Comparison of ENCODE assay signal across 20 cellular contexts in the genomic region with DNA sequence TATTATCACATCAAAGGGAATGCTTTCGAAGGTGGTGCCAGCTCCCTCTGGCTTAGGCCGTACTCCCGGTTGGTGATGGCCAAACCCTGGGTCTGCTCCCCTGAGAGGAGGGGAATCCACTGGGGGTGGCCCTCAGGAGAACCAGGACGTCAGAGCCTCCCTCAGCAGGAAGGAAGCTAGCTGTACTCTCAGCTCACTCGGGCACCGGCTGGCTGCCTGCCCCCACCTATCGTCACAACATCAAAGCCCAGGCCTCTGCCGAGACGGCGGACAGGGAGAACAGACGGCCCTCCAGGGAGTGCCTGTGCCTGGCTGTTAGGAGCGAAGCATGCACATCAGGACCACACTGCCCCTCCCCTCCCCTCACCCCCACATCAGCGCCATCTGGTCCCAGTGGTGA. TPM values are rescaled to one million over a fixed set of nuclear protein-coding genes. Genes with fewer than 3 reads are reported as not detected.
DNase-seq lines count a peak whose midpoint lies in the region; ATAC-seq and TF ChIP-seq lines count a peak whose summit lies in the region.
"Had no signal": no experiment of that assay in that cellular context is flagged by ENCODE, and none has a peak within 500 bp of the region (broad histone marks: within the 10 kb centered on the region; RNA-seq: fewer than 3 reads in every experiment).

No MANE protein-coding gene starts in this region.

- CTCF ChIA-PET in activated CD8-positive, alpha-beta T cell treated with anti-CD3 and anti-CD28 coated beads for 36 hours (lab: Charles Lee), result interaction anchor here (1.6 kb wide), 1 partner anchor 50 kb away, joined by 6 read pairs; no protein-coding TSS in a partner anchor
- CTCF ChIA-PET in mammary epithelial cell (lab: Charles Lee; ENCODE audit: low non-redundant PET), result interaction anchor here (0.6 kb wide), 1 partner anchor 11 kb away, joined by 3 read pairs; no protein-coding TSS in a partner anchor
- CTCF ChIA-PET in Caco-2 (lab: Charles Lee), result no interaction called here

- BruUV-seq in mammary epithelial cell (replicated peaks; lab: Mats Ljungman, UMichigan), result no TSS peak
- BruUV-seq in Caco-2 (replicated peaks; lab: Mats Ljungman, UMichigan), result no TSS peak

- H3K27me3 ChIP-seq in BE2C (no peaks in the 10 kb centered on the region), lower lobe of right lung (ENCODE audit: low read depth) (no peaks in the 10 kb centered on the region), mammary epithelial cell (ENCODE audit: insufficient read depth, low read length) (no peaks in the 10 kb centered on the region), Caco-2 (replicated peaks; ENCODE audit: control insufficient read depth, insufficient read depth, low read length) (no peaks in the 10 kb centered on the region)
- H3K27me3 ChIP-seq in BLaER1 treated with 17β-estradiol and CSF1 and Interleukin-3, amounts not matched to agents 10 nM and 100 nM, result no peaks in the 10 kb centered on the region

- no peak overlapping the region for H3K27ac Mint-ChIP-seq in activated CD8-positive, alpha-beta T cell treated with anti-CD3 and anti-CD28 coated beads for 36 hours
- no peak overlapping the region for H3K27ac Mint-ChIP-seq in Caco-2 (ENCODE audit: unreplicated experiment)

- H3K4me1 ChIP-seq in BE2C, result no peaks in the 10 kb centered on the region
- H3K4me1 ChIP-seq in BLaER1 treated with 17β-estradiol and CSF1 and Interleukin-3, amounts not matched to agents 10 nM and 100 nM, result peaks cover 7 to 41% (median 26%) of the 10 kb centered on the region in 10 experiments; a peak in 17 of 20 replicates
- no peaks in the 10 kb centered on the region for H3K4me1 ChIP-seq in lower lobe of right lung
- no peaks in the 10 kb centered on the region for H3K4me1 ChIP-seq in mammary epithelial cell (ENCODE audit: insufficient read depth, low read length)
- peaks cover 14% of the 10 kb centered on the region for H3K4me1 ChIP-seq in Caco-2

- H3K4me2 ChIP-seq in BLaER1 treated with 17β-estradiol and CSF1 and Interleukin-3, amounts not matched to agents 10 nM and 100 nM, result peak overlapping the region; percentile 44 to 80 (median 72)
- no peak overlapping the region for H3K4me2 ChIP-seq in mammary epithelial cell (ENCODE audit: insufficient read depth, low read depth, low read length)
- H3K4me2 ChIP-seq: SK-N-SH had no signal

- dilution Hi-C loops in mammary epithelial cell (cut with HindIII; ENCODE audit: low sequenced_read_pairs), result no loop called here

- peak; percentile 79 for DNase-seq in BE2C
- DNase-seq in activated CD8-positive, alpha-beta T cell treated with anti-CD3 and anti-CD28 coated beads for 36 hours, result no peak
- DNase-seq in lower lobe of right lung, result peak; percentile 42
- DNase-seq in mammary epithelial cell, result no peak
- DNase-seq in Caco-2, result no peak
- DNase-seq in posterior vena cava (ENCODE audit: low spot score), result no peak
- DNase-seq: ACHN; AML-193; CD4-positive, alpha-beta memory T cell; GDM1; HCEC 1CT; KBM-7; NCI-H1436 treated with DMSO at 0.1 percent for 48 hours; NCI-H2081; NCI-H524; SK-N-SH had no signal

- peaks cover 1% of the 10 kb centered on the region for H3K27me3 Mint-ChIP-seq in activated CD8-positive, alpha-beta T cell treated with anti-CD3 and anti-CD28 coated beads for 36 hours
- H3K27me3 Mint-ChIP-seq in Caco-2 (ENCODE audit: insufficient read depth, unreplicated experiment), result no peaks in the 10 kb centered on the region

- H3K4me1 Mint-ChIP-seq in activated CD8-positive, alpha-beta T cell treated with anti-CD3 and anti-CD28 coated beads for 36 hours (ENCODE audit: low read depth), result no peaks in the 10 kb centered on the region
- peaks cover 26% of the 10 kb centered on the region for H3K4me1 Mint-ChIP-seq in Caco-2 (ENCODE audit: low read depth, unreplicated experiment)
- H3K4me1 Mint-ChIP-seq: CD4-positive, alpha-beta memory T cell had no signal

- POLR2A ChIA-PET in activated CD8-positive, alpha-beta T cell treated with anti-CD3 and anti-CD28 coated beads for 36 hours (lab: Charles Lee), result no interaction called here
- POLR2A ChIA-PET in Caco-2 (lab: Charles Lee), result no interaction called here

- intact Hi-C loops in activated CD8-positive, alpha-beta T cell treated with anti-CD3 and anti-CD28 coated beads for 36 hours (cut with micrococcal nuclease), result no loop called here
- intact Hi-C loops in lower lobe of right lung (cut with DNase I) (no loop called here), mammary epithelial cell (cut with micrococcal nuclease) (no loop called here), Caco-2 (cut with micrococcal nuclease; ENCODE audit: unreplicated experiment) (no loop called here), posterior vena cava (cut with DNase I) (no loop called here)

- in situ Hi-C loops in mammary epithelial cell (cut with MboI; ENCODE audit: low sequenced_read_pairs in 2 of 2), result no loop called here

- H3K27ac ChIP-seq in BLaER1 treated with 17β-estradiol and CSF1 and Interleukin-3, amounts not matched to agents 10 nM and 100 nM, result peak overlapping the region in 2 of 11 experiments; percentile 21 to 22; a peak in 2 of 22 replicates
- H3K27ac ChIP-seq in lower lobe of right lung (no peak overlapping the region), mammary epithelial cell (ENCODE audit: insufficient read depth, low read depth, low read length) (no peak overlapping the region)

- peak overlapping the region in 3 of 11 experiments; percentile 19 to 30 (median 24); a peak in 5 of 22 replicates for H3K9ac ChIP-seq in BLaER1 treated with 17β-estradiol and CSF1 and Interleukin-3, amounts not matched to agents 10 nM and 100 nM
- H3K9ac ChIP-seq in mammary epithelial cell (ENCODE audit: insufficient read depth, low read length), result no peak overlapping the region
- H3K9ac ChIP-seq: SK-N-SH had no signal

- H3K36me3 ChIP-seq in BE2C (no peaks in the 10 kb centered on the region), lower lobe of right lung (no peaks in the 10 kb centered on the region), mammary epithelial cell (ENCODE audit: insufficient read depth, low read length) (no peaks in the 10 kb centered on the region), Caco-2 (ENCODE audit: control insufficient read depth, insufficient read depth, low read length) (no peaks in the 10 kb centered on the region)
- no peaks in the 10 kb centered on the region for H3K36me3 ChIP-seq in BLaER1 treated with 17β-estradiol and CSF1 and Interleukin-3, amounts not matched to agents 10 nM and 100 nM

- H3K4me3 Mint-ChIP-seq in activated CD8-positive, alpha-beta T cell treated with anti-CD3 and anti-CD28 coated beads for 36 hours, result no peak overlapping the region
- H3K4me3 Mint-ChIP-seq in Caco-2 (ENCODE audit: unreplicated experiment), result no peak overlapping the region
- H3K4me3 Mint-ChIP-seq: CD4-positive, alpha-beta memory T cell had no signal

- no peak overlapping the region; the same call in 1 of the 2 replicates for H3K4me3 ChIP-seq in BE2C (ENCODE audit: low read depth, low read length)
- H3K4me3 ChIP-seq in BLaER1 treated with 17β-estradiol and CSF1 and Interleukin-3, amounts not matched to agents 10 nM and 100 nM, result no peak overlapping the region
- H3K4me3 ChIP-seq in lower lobe of right lung, result no peak overlapping the region
- H3K4me3 ChIP-seq in mammary epithelial cell (replicated peaks in 1 of 3; ENCODE audit: insufficient read depth in 1 of 3, low read depth in 2 of 3, low read length in 3 of 3), result no peak overlapping the region
- H3K4me3 ChIP-seq in Caco-2 (ENCODE audit: low read depth, low read length), result no peak overlapping the region
- H3K4me3 ChIP-seq: GM12878 had no signal

- TF ChIP-seq CTCF in BE2C (IDR thresholded peaks at IDR 0.05; ENCODE audit: low read depth, low read length) (no peak), lower lobe of right lung (IDR thresholded peaks at IDR 0.05) (no peak), mammary epithelial cell (conservative IDR thresholded peaks at IDR 0.05 in 1 of 2, IDR thresholded peaks at IDR 0.05 in 1 of 2; ENCODE audit: extremely low read depth in 1 of 2, insufficient read depth in 1 of 2, low read depth in 1 of 2, low read length in 2 of 2) (no peak), Caco-2 (IDR thresholded peaks at IDR 0.05; ENCODE audit: insufficient read depth in 1 of 2, low read depth in 1 of 2, low read length in 1 of 2, severe bottlenecking in 1 of 2, unreplicated experiment in 1 of 2) (no peak)
- TF ChIP-seq CTCF in activated CD8-positive, alpha-beta T cell treated with anti-CD3 and anti-CD28 coated beads for 36 hours (IDR thresholded peaks at IDR 0.05), result no peak

- peak; percentile 65 for ATAC-seq in activated CD8-positive, alpha-beta T cell treated with anti-CD3 and anti-CD28 coated beads for 36 hours
- ATAC-seq in lower lobe of right lung (peak in 1 of 2 donors; percentile 54), HG02759 (IDR thresholded peaks at IDR 0.05; ENCODE audit: unreplicated experiment) (no peak)
- ATAC-seq: GM12878 had no signal

- H3K9me3 ChIP-seq in BE2C (no peaks in the 10 kb centered on the region; the same call in 1 of the 2 replicates), lower lobe of right lung (no peaks in the 10 kb centered on the region), mammary epithelial cell (replicated peaks; ENCODE audit: insufficient read depth, low read length) (no peaks in the 10 kb centered on the region), Caco-2 (no peaks in the 10 kb centered on the region)
- no peaks in the 10 kb centered on the region for H3K9me3 ChIP-seq in BLaER1 treated with 17β-estradiol and CSF1 and Interleukin-3, amounts not matched to agents 10 nM and 100 nM (replicated peaks in 1 of 11)
- H3K9me3 ChIP-seq: SK-N-SH had no signal

- H2AFZ ChIP-seq in mammary epithelial cell (ENCODE audit: low read depth, low read length), result no peak overlapping the region

- no peaks in the 10 kb centered on the region for H3K79me2 ChIP-seq in mammary epithelial cell (ENCODE audit: insufficient read depth, low read length)

- WGBS in mammary epithelial cell (ENCODE audit: low coverage, missing lambda C conversion rate), result 85% methylated on average over 4 of the region's 13 CpGs

- H3K9me3 Mint-ChIP-seq in activated CD8-positive, alpha-beta T cell treated with anti-CD3 and anti-CD28 coated beads for 36 hours, result no peaks in the 10 kb centered on the region
- no peaks in the 10 kb centered on the region for H3K9me3 Mint-ChIP-seq in Caco-2 (ENCODE audit: unreplicated experiment)
- H3K9me3 Mint-ChIP-seq: CD4-positive, alpha-beta memory T cell had no signal

- no peaks in the 10 kb centered on the region for H3K36me3 Mint-ChIP-seq in activated CD8-positive, alpha-beta T cell treated with anti-CD3 and anti-CD28 coated beads for 36 hours (ENCODE audit: low read depth)
- H3K36me3 Mint-ChIP-seq in Caco-2 (ENCODE audit: insufficient read depth, unreplicated experiment), result no peaks in the 10 kb centered on the region
- H3K36me3 Mint-ChIP-seq: CD4-positive, alpha-beta memory T cell had no signal

- H4K20me1 ChIP-seq in BLaER1 treated with 17β-estradiol and CSF1 and Interleukin-3, amounts not matched to agents 10 nM and 100 nM, result no peaks in the 10 kb centered on the region
- no peaks in the 10 kb centered on the region for H4K20me1 ChIP-seq in mammary epithelial cell (ENCODE audit: insufficient read depth, low read length)

RNA-seq across cellular contexts. Expression of gene PGC, which starts 9.2 kb away (rescaled TPM):
- polyA plus RNA-seq in BE2C (2012; ENCODE audit: insufficient read depth, insufficient read length, low read depth), result not detected
- total RNA-seq in activated CD8-positive, alpha-beta T cell treated with anti-CD3 and anti-CD28 coated beads for 36 hours, result not detected
- total RNA-seq in lower lobe of right lung (947 TPM), mammary epithelial cell (not detected), Caco-2 (2022) (8.9 and 12.2 TPM in 2 replicates), posterior vena cava (not detected)
- not detected for polyA plus RNA-seq in mammary epithelial cell
- polyA minus RNA-seq in mammary epithelial cell, result not detected
- total RNA-seq: CD4-positive, alpha-beta memory T cell; M059J had no signal
- polyA plus RNA-seq: CD4-positive, alpha-beta memory T cell; GM12878; SK-N-SH had no signal

RNA-seq across cellular contexts. Expression of gene TFEB, which starts 20.9 kb away (rescaled TPM):
- 41.5 TPM for polyA plus RNA-seq in BE2C (2012; ENCODE audit: insufficient read depth, insufficient read length, low read depth)
- total RNA-seq in activated CD8-positive, alpha-beta T cell treated with anti-CD3 and anti-CD28 coated beads for 36 hours, result 10 to 100 TPM; 14.6 to 15.9 TPM
- 36.5 TPM for total RNA-seq in lower lobe of right lung
- total RNA-seq in mammary epithelial cell, result 10 to 100 TPM; 25.9 to 29.0 TPM
- 10.9 TPM for polyA plus RNA-seq in mammary epithelial cell
- polyA minus RNA-seq in mammary epithelial cell, result 10.8 TPM
- total RNA-seq in Caco-2 (2022), result 3.8 and 3.9 TPM in 2 replicates
- total RNA-seq in posterior vena cava, result 10 to 100 TPM; 15.1 to 20.6 TPM

RNA-seq across cellular contexts. Expression of gene FRS3, which starts 23.3 kb away (rescaled TPM):
- polyA plus RNA-seq in BE2C (2012; ENCODE audit: insufficient read depth, insufficient read length, low read depth), result 22.2 TPM
- 1 to 10 TPM; 3.2 to 4.1 TPM for total RNA-seq in activated CD8-positive, alpha-beta T cell treated with anti-CD3 and anti-CD28 coated beads for 36 hours
- total RNA-seq in lower lobe of right lung (5.9 TPM), mammary epithelial cell (1 to 10 TPM; 1.3 to 4.8 TPM), Caco-2 (2022) (4.1 and 4.3 TPM in 2 replicates), posterior vena cava (1 to 10 TPM; 4.0 to 4.2 TPM)
- 2.2 TPM for polyA plus RNA-seq in mammary epithelial cell
- polyA minus RNA-seq in mammary epithelial cell, result not detected

RNA-seq across cellular contexts. Expression of gene PRICKLE4, which starts 24.2 kb away (rescaled TPM):
- not detected for polyA plus RNA-seq in BE2C (2012; ENCODE audit: insufficient read depth, insufficient read length, low read depth)
- total RNA-seq in activated CD8-positive, alpha-beta T cell treated with anti-CD3 and anti-CD28 coated beads for 36 hours, result not detected
- 12.1 TPM for total RNA-seq in lower lobe of right lung
- 1 to 10 TPM; 1.5 to 1.7 TPM for total RNA-seq in mammary epithelial cell
- polyA plus RNA-seq in mammary epithelial cell, result 0.25 TPM
- polyA minus RNA-seq in mammary epithelial cell, result not detected
- 1.8 and 2.8 TPM in 2 replicates for total RNA-seq in Caco-2 (2022)
- total RNA-seq in posterior vena cava, result 1 to 10 TPM; 1.4 to 5.8 TPM
- total RNA-seq: CD4-positive, alpha-beta memory T cell had no signal
- polyA plus RNA-seq: CD4-positive, alpha-beta memory T cell had no signal

RNA-seq across cellular contexts. Expression of gene TOMM6, which starts 31.1 kb away (rescaled TPM):
- 343 TPM for polyA plus RNA-seq in BE2C (2012; ENCODE audit: insufficient read depth, insufficient read length, low read depth)
- total RNA-seq in activated CD8-positive, alpha-beta T cell treated with anti-CD3 and anti-CD28 coated beads for 36 hours, result 100 to 1,000 TPM; 310 to 314 TPM
- total RNA-seq in lower lobe of right lung (134 TPM), mammary epithelial cell (100 to 1,000 TPM in 1 of 2 donors, 10 to 100 TPM in 1; 59.7 to 175 TPM), Caco-2 (2022) (224 and 260 TPM in 2 replicates), posterior vena cava (100 to 1,000 TPM in 1 of 2 donors, 10 to 100 TPM in 1; 84.2 to 101 TPM)
- polyA plus RNA-seq in mammary epithelial cell, result 485 TPM
- 153 TPM for polyA minus RNA-seq in mammary epithelial cell

Comparison
In these comparisons a context has a peak if more than half of its experiments do, and no peak if none do; other contexts are left out.
1. DNase-seq: peak in BE2C (single experiment) and lower lobe of right lung (single experiment); none in activated CD8-positive, alpha-beta T cell treated with anti-CD3 and anti-CD28 coated beads for 36 hours (single experiment), mammary epithelial cell (single experiment), Caco-2 (0 of 2) and posterior vena cava (single experiment).
2. RNA of gene PGC, which starts 9.2 kb away (total RNA-seq): 947 TPM in lower lobe of right lung (single experiment); 8.9 to 12.2 TPM in Caco-2, not detected in posterior vena cava, not detected in activated CD8-positive, alpha-beta T cell treated with anti-CD3 and anti-CD28 coated beads for 36 hours and not detected in mammary epithelial cell; every median in the first group is over 10 times any median in the second.